In genomic region chr9:133476036-133476435, GRCh38 we compare ENCODE assay signal across 1 cellular context.
TF ChIP-seq lines count a peak whose summit lies in the region.

No MANE protein-coding gene starts in this region.

TF ChIP-seq in IMR-90, 13 proteins besides CTCF, POLR2A, EP300 and RAD21:
- TF ChIP-seq FOS (IDR thresholded peaks at IDR 0.05; ENCODE audit: low read depth, low read length): no peak
- TF ChIP-seq RFX5 (IDR thresholded peaks at IDR 0.05; ENCODE audit: low read depth, low read length): no peak
- TF ChIP-seq, protein P1, sequence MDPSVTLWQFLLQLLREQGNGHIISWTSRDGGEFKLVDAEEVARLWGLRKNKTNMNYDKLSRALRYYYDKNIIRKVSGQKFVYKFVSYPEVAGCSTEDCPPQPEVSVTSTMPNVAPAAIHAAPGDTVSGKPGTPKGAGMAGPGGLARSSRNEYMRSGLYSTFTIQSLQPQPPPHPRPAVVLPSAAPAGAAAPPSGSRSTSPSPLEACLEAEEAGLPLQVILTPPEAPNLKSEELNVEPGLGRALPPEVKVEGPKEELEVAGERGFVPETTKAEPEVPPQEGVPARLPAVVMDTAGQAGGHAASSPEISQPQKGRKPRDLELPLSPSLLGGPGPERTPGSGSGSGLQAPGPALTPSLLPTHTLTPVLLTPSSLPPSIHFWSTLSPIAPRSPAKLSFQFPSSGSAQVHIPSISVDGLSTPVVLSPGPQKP (IDR thresholded peaks at IDR 0.05; ENCODE audit: borderline replicate concordance, low read depth, low read length): no peak
- TF ChIP-seq MXI1 (IDR thresholded peaks at IDR 0.05; ENCODE audit: borderline replicate concordance, low read depth, low read length): no peak
- TF ChIP-seq MAZ (IDR thresholded peaks at IDR 0.05; ENCODE audit: borderline replicate concordance, low read depth, low read length): no peak
- no peak for TF ChIP-seq MAFK (IDR thresholded peaks at IDR 0.05; ENCODE audit: low read depth, low read length)
- TF ChIP-seq RCOR1 (IDR thresholded peaks at IDR 0.05; ENCODE audit: insufficient replicate concordance, low read length): no peak
- TF ChIP-seq CHD1 (IDR thresholded peaks at IDR 0.05; ENCODE audit: low read depth, low read length): no peak
- TF ChIP-seq SMC3 (IDR thresholded peaks at IDR 0.05; ENCODE audit: low read depth, low read length): no peak
- TF ChIP-seq USF2 (IDR thresholded peaks at IDR 0.05; ENCODE audit: low read depth, low read length): no peak
- TF ChIP-seq CEBPB (IDR thresholded peaks at IDR 0.05; ENCODE audit: low read depth, low read length): no peak
- no peak for TF ChIP-seq NFE2L2 (IDR thresholded peaks at IDR 0.05; ENCODE audit: low read depth, low read length)
- no peak for TF ChIP-seq BHLHE40 (IDR thresholded peaks at IDR 0.05; ENCODE audit: low read depth, low read length)
TF ChIP-seq in IMR-90: peak in this region for 0.
